Comparison of ENCODE assay signal across 17 cellular contexts in genomic region chr7:26459794-26460193, GRCh38.
A peak's percentile ranks its signal among the peaks of the same experiment; 100 is the strongest.
DNase-seq lines count a peak whose midpoint lies in the region; ATAC-seq and TF ChIP-seq lines count a peak whose summit lies in the region.
"Had no signal": no experiment of that assay in that cellular context is flagged by ENCODE, and none has a peak within 500 bp of the region (broad histone marks: within the 10 kb centered on the region; RNA-seq: fewer than 3 reads in every experiment).

No MANE protein-coding gene starts in this region.

- H3K27ac ChIP-seq in smooth muscle cell (ENCODE audit: low read depth) (peak overlapping the region; percentile 11), MM.1S (ENCODE audit: low read length) (no peak overlapping the region)
- H3K27ac ChIP-seq: BLaER1 had no signal

- H3K4me3 ChIP-seq in smooth muscle cell: no peak overlapping the region
- no peak overlapping the region for H3K4me3 ChIP-seq in MM.1S (ENCODE audit: low read length)
- H3K4me3 ChIP-seq: BLaER1 had no signal

- no peaks in the 10 kb centered on the region for H3K36me3 ChIP-seq in smooth muscle cell (ENCODE audit: low read depth)
- H3K36me3 ChIP-seq in MM.1S (replicated peaks; ENCODE audit: insufficient read depth, low read length): no peaks in the 10 kb centered on the region
- H3K36me3 ChIP-seq: BLaER1 had no signal

- H3K27me3 ChIP-seq in smooth muscle cell (ENCODE audit: low read depth): no peaks in the 10 kb centered on the region
- no peaks in the 10 kb centered on the region for H3K27me3 ChIP-seq in MM.1S (replicated peaks; ENCODE audit: insufficient read depth, low read length)
- H3K27me3 ChIP-seq: BLaER1 had no signal

- TF ChIP-seq CTCF in brain (conservative IDR thresholded peaks at IDR 0.05) (no peak), mesothelial cell of epicardium (IDR thresholded peaks at IDR 0.05; ENCODE audit: unreplicated experiment) (no peak), smooth muscle cell (IDR thresholded peaks at IDR 0.05; ENCODE audit: borderline replicate concordance, insufficient read depth, poor library complexity, severe bottlenecking) (no peak), MM.1S (IDR thresholded peaks at IDR 0.05; ENCODE audit: low read length) (no peak)

- no peak overlapping the region for H2AFZ ChIP-seq in smooth muscle cell (ENCODE audit: low read depth)
- H2AFZ ChIP-seq in MM.1S (ENCODE audit: low read length): no peak overlapping the region

- H3K4me2 ChIP-seq in smooth muscle cell: peak overlapping the region; percentile 0
- H3K4me2 ChIP-seq in MM.1S (ENCODE audit: low read depth, low read length): no peak overlapping the region
- H3K4me2 ChIP-seq: BLaER1 had no signal

- H3K79me2 ChIP-seq in smooth muscle cell (ENCODE audit: low read depth): no peaks in the 10 kb centered on the region
- no peaks in the 10 kb centered on the region for H3K79me2 ChIP-seq in MM.1S (ENCODE audit: low read length)

- no peaks in the 10 kb centered on the region for H3K36me3 Mint-ChIP-seq in brain
- H3K36me3 Mint-ChIP-seq in mesothelial cell of epicardium: peaks cover 8% of the 10 kb centered on the region
- H3K36me3 Mint-ChIP-seq: CD14-positive monocyte; CD8-positive, alpha-beta T cell; IgD-negative memory B cell had no signal

- H3K27me3 Mint-ChIP-seq in brain (peaks cover 13% of the 10 kb centered on the region), mesothelial cell of epicardium (ENCODE audit: low read depth) (no peaks in the 10 kb centered on the region)

- H3K9ac ChIP-seq in smooth muscle cell (ENCODE audit: low read depth) (no peak overlapping the region), MM.1S (ENCODE audit: low read length) (no peak overlapping the region)
- H3K9ac ChIP-seq: BLaER1 had no signal

- no peak for ATAC-seq in GM21737 (IDR thresholded peaks at IDR 0.05; ENCODE audit: unreplicated experiment)
- ATAC-seq: CD8-positive, alpha-beta T cell had no signal

- 97% methylated on average over 5 of the region's 5 CpGs for WGBS in smooth muscle cell (ENCODE audit: low lambda C conversion rate)

- H3K9me3 ChIP-seq in smooth muscle cell (replicated peaks; ENCODE audit: low read depth): no peaks in the 10 kb centered on the region
- H3K9me3 ChIP-seq in MM.1S (replicated peaks; ENCODE audit: insufficient read depth, low read length): no peaks in the 10 kb centered on the region
- H3K9me3 ChIP-seq: BLaER1 had no signal

- no peak overlapping the region for H3K4me3 Mint-ChIP-seq in brain
- no peak overlapping the region for H3K4me3 Mint-ChIP-seq in mesothelial cell of epicardium
- H3K4me3 Mint-ChIP-seq: CD14-positive monocyte; CD8-positive, alpha-beta T cell; H9; IgD-negative memory B cell had no signal

- H3K9me3 Mint-ChIP-seq in brain (no peaks in the 10 kb centered on the region), mesothelial cell of epicardium (peaks cover 7% of the 10 kb centered on the region)
- H3K9me3 Mint-ChIP-seq: CD14-positive monocyte; CD8-positive, alpha-beta T cell; H9; IgD-negative memory B cell had no signal

- H3K27ac Mint-ChIP-seq in brain (peak overlapping the region in 3 of 5 experiments; percentile 2 to 90 (median 47)), mesothelial cell of epicardium (peak overlapping the region; percentile 98)
- H3K27ac Mint-ChIP-seq: CD14-positive monocyte; CD8-positive, alpha-beta T cell; H9; IgD-negative memory B cell had no signal

- H3K9me2 ChIP-seq in MM.1S (replicated peaks; ENCODE audit: insufficient read depth, low read length): no peaks in the 10 kb centered on the region

- H3F3A ChIP-seq in smooth muscle cell (ENCODE audit: low read depth): peaks cover 15% of the 10 kb centered on the region
- H3F3A ChIP-seq in MM.1S (ENCODE audit: insufficient read depth, low read length): no peaks in the 10 kb centered on the region

- H3K4me1 ChIP-seq in smooth muscle cell (ENCODE audit: low read depth) (no peaks in the 10 kb centered on the region), MM.1S (ENCODE audit: low read length) (no peaks in the 10 kb centered on the region)
- H3K4me1 ChIP-seq: BLaER1 had no signal

- H4K20me1 ChIP-seq in smooth muscle cell (ENCODE audit: low read depth) (no peaks in the 10 kb centered on the region), MM.1S (ENCODE audit: insufficient read depth, low read length) (no peaks in the 10 kb centered on the region)
- H4K20me1 ChIP-seq: BLaER1 had no signal

- peaks cover 48% of the 10 kb centered on the region for H3K4me1 Mint-ChIP-seq in brain
- H3K4me1 Mint-ChIP-seq in mesothelial cell of epicardium: peaks cover 65% of the 10 kb centered on the region
- H3K4me1 Mint-ChIP-seq: H9 had no signal

- DNase-seq in DMS79 treated with DMSO at 0.1 percent for 48 hours (lab: John Stamatoyannopoulos, UW) (peak; percentile 78), mesothelial cell of epicardium (ENCODE audit: low spot score in 2 of 2, unreplicated experiment in 2 of 2) (no peak), smooth muscle cell (lab: John Stamatoyannopoulos, UW; ENCODE audit: unreplicated experiment) (no peak), RKO (ENCODE audit: low spot score) (no peak), MM.1S (no peak), NOMO-1 treated with dmso at 0.1 percent for 144 hours (lab: John Stamatoyannopoulos, UW; ENCODE audit: unreplicated experiment) (no peak)
- DNase-seq: 8988T; Calu3; CD8-positive, alpha-beta T cell; GDM1; H9; KBM-7 had no signal
